Comparison of ENCODE assay signal across 27 cellular contexts in the genomic region with DNA sequence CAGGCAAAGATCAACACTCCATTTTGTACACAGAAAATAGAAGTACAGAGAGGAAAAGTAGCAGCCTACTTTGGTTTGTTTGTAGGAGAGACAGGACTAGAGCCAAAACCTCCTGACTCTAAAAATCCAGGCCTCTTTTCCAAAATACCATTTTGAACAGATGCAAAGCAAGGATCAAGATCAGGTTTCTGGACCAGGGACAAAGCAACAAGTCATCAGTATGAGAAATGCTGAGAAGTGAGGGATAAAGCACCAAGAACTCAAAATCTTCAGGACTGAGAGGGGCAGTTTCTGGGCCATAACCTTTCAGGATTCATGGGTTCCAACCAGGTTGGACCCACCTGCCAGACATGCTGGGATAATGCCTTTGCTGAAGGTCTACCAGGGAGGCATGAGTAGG. TPM values are rescaled to one million over a fixed set of nuclear protein-coding genes. Genes with fewer than 3 reads are reported as not detected.
"Had no signal": no experiment of that assay in that cellular context is flagged by ENCODE, and none has a peak within 500 bp of the region (broad histone marks: within the 10 kb centered on the region; RNA-seq: fewer than 3 reads in every experiment).

No MANE protein-coding gene starts in this region.

- H3K27ac ChIP-seq: brain microvascular endothelial cell, neutrophil, ovary, prostate gland, right atrium auricular region, skin epidermis, VCaP had no signal

- H3K9me3 ChIP-seq: gastrocnemius medialis, mucosa of descending colon, neutrophil, ovary, prostate gland, right atrium auricular region, transverse colon had no signal

- ATAC-seq: activated CD4-positive, CD25-positive, alpha-beta regulatory T cell treated with anti-CD3 and anti-CD28 coated beads, Interleukin-2, amount 50 U/mL, for 24 hours; activated CD8-positive, alpha-beta memory T cell treated with anti-CD3 and anti-CD28 coated beads, Interleukin-2, amount 10 ng/mL, durations not matched to agents 7 days and 5 days; activated CD8-positive, alpha-beta T cell treated with anti-CD3 and anti-CD28 coated beads for 36 hours; activated naive CD8-positive, alpha-beta T cell treated with anti-CD3 and anti-CD28 coated beads, Interleukin-2, amount 50 U/mL, for 24 hours; gastrocnemius medialis; mucosa of descending colon; naive thymus-derived CD4-positive, alpha-beta T cell; stimulated activated naive CD8-positive, alpha-beta T cell treated with anti-CD3 and anti-CD28 coated beads, Interleukin-15, amount 100 ng/mL, for 72 hours had no signal

- H3K36me3 ChIP-seq: brain microvascular endothelial cell, gastrocnemius medialis, neutrophil, ovary, prostate gland, right atrium auricular region, transverse colon had no signal

- H3K4me3 ChIP-seq: gastrocnemius medialis, mucosa of descending colon, ovary, prostate gland, right atrium auricular region, skin epidermis, transverse colon had no signal

- DNase-seq: activated CD4-positive, alpha-beta T cell treated with anti-CD3 and anti-CD28 coated beads, Interleukin-2, amount 10 ng/mL, durations not matched to agents 7 days and 5 days; activated CD8-positive, alpha-beta memory T cell treated with anti-CD3 and anti-CD28 coated beads, Interleukin-2, amount 10 ng/mL, durations not matched to agents 7 days and 5 days; activated CD8-positive, alpha-beta T cell treated with anti-CD3 and anti-CD28 coated beads for 36 hours; activated gamma-delta T cell; activated naive CD4-positive, alpha-beta T cell treated with anti-CD3 and anti-CD28 coated beads, Interleukin-2, amount 50 U/mL, for 16 hours; activated naive CD8-positive, alpha-beta T cell treated with anti-CD3 and anti-CD28 coated beads, Interleukin-2, amount 50 U/mL, for 24 hours; brain microvascular endothelial cell; caudate nucleus; effector memory CD4-positive, alpha-beta T cell; gastrocnemius medialis; hypothalamus; mucosa of descending colon; naive thymus-derived CD4-positive, alpha-beta T cell; ovary; stimulated activated CD4-positive, alpha-beta T cell treated with anti-CD3 and anti-CD28 coated beads, Interleukin-1b, Interleukin-23, amount 100 ng/mL, for 48 hours; stimulated activated naive CD8-positive, alpha-beta T cell treated with anti-CD3 and anti-CD28 coated beads, Interleukin-15, amount 100 ng/mL, for 72 hours; T-helper 2 cell; transverse colon had no signal

- H3K4me1 ChIP-seq: prostate gland, right atrium auricular region had no signal

- H3K27me3 ChIP-seq: brain microvascular endothelial cell, gastrocnemius medialis, neutrophil, ovary, right atrium auricular region, transverse colon had no signal

RNA-seq across cellular contexts. Expression of a gene that starts 44.9 kb away (rescaled TPM):
- total RNA-seq: activated CD4-positive, alpha-beta T cell treated with anti-CD3 and anti-CD28 coated beads, Interleukin-2, amount 10 ng/mL, durations not matched to agents 7 days and 5 days; activated CD8-positive, alpha-beta memory T cell treated with anti-CD3 and anti-CD28 coated beads, Interleukin-2, amount 10 ng/mL, durations not matched to agents 7 days and 5 days; activated CD8-positive, alpha-beta T cell treated with anti-CD3 and anti-CD28 coated beads for 36 hours; activated T-helper 1 cell treated with anti-CD3 and anti-CD28 coated beads, Interleukin-12 subunit alpha, Interleukin-12 subunit beta, Interleukin-2, Interleukin-4 antibody, amounts not matched to agents 30 ng/mL and 10 ng/mL and 1 ng/mL, durations not matched to agents 14 hours and 24 hours and 36 hours; dermis microvascular lymphatic vessel endothelial cell; naive thymus-derived CD4-positive, alpha-beta T cell; temporal lobe had no signal
- polyA plus RNA-seq: naive thymus-derived CD4-positive, alpha-beta T cell had no signal
